Comparison of ENCODE assay signal across 10 cellular contexts in the genomic region with DNA sequence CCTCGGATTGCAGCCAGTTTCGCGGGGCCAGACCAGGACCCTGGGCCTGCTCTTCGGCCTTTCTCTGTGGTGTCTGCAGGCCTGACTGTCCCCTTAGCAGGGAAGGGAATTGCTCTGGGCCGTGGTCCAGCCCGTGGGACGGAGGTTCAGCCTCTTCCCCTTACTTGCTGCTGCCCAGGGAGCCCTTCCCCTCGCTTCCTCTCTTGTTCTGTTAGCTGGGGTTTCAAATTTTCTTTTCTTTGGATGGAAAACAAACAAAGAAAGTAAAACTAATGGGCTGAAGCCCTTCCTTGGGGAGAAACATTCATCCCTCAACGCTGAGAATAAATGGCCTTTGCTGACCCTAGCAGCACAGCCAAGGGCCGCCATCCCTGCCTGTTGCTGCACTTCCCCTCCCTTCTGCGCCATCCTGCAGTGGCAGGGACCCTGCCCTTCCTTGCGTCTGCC. TPM values are rescaled to one million over a fixed set of nuclear protein-coding genes. Genes with fewer than 3 reads are reported as not detected.
DNase-seq lines count a peak whose midpoint lies in the region; ATAC-seq and TF ChIP-seq lines count a peak whose summit lies in the region.
"Had no signal": no experiment of that assay in that cellular context is flagged by ENCODE, and none has a peak within 500 bp of the region (broad histone marks: within the 10 kb centered on the region; RNA-seq: fewer than 3 reads in every experiment).

No MANE protein-coding gene starts in this region.

- BruUV-seq in A673 (replicated peaks; lab: Mats Ljungman, UMichigan), result no TSS peak

- 49 to 53% (median 52%) methylated on average over 11 to 12 of the region's 12 CpGs for WGBS in psoas muscle, 3 donors

- CTCF ChIA-PET in A673 (lab: Charles Lee), result no interaction called here
- CTCF ChIA-PET in CD4-positive, alpha-beta memory T cell (lab: Charles Lee; ENCODE audit: partially characterized antibody), result no interaction called here

- peak; percentile 55 to 66 for ATAC-seq in left cardiac atrium
- ATAC-seq in psoas muscle, result peak in 2 of 4 donors; percentile 30 to 38
- ATAC-seq in HG02571 (IDR thresholded peaks at IDR 0.05; ENCODE audit: unreplicated experiment), result no peak
- ATAC-seq in activated T-helper 17 cell treated with anti-CD3 and anti-CD28 coated beads, Interleukin-2, amount 50 U/mL, for 72 hours (replicated peaks), result no peak

- intact Hi-C loops in A673 (cut with micrococcal nuclease; ENCODE audit: unreplicated experiment) (no loop called here), left cardiac atrium (cut with DNase I) (no loop called here), psoas muscle (cut with DNase I) (no loop called here)
- intact Hi-C loops in CD4-positive, alpha-beta memory T cell (cut with micrococcal nuclease), result no loop called here

- no peaks in the 10 kb centered on the region for H3K9me3 Mint-ChIP-seq in activated T-helper 17 cell treated with anti-CD3 and anti-CD28 coated beads, Interleukin-2, amount 50 U/mL, for 72 hours
- H3K9me3 Mint-ChIP-seq in CD4-positive, alpha-beta memory T cell, result no peaks in the 10 kb centered on the region

- H3K27me3 ChIP-seq in A673 (replicated peaks; ENCODE audit: insufficient read depth, low read depth, low read length, poor library complexity) (no peaks in the 10 kb centered on the region), psoas muscle (ENCODE audit: insufficient read depth in 3 of 3, low read length in 2 of 3) (no peaks in the 10 kb centered on the region)
- no peaks in the 10 kb centered on the region for H3K27me3 ChIP-seq in CD4-positive, alpha-beta memory T cell (ENCODE audit: insufficient read depth, low read length)

- H3K4me3 ChIP-seq in A673 (ENCODE audit: low read depth, low read length, poor library complexity, severe bottlenecking) (no peak overlapping the region), astrocyte of the spinal cord (ENCODE audit: low read depth, low read length) (peak overlapping the region; percentile 11), psoas muscle (no peak overlapping the region)
- H3K4me3 ChIP-seq in CD4-positive, alpha-beta memory T cell (ENCODE audit: low read length in 2 of 2), result no peak overlapping the region

- POLR2A ChIA-PET in A673 (lab: Charles Lee; ENCODE audit: low non-redundant PET), result no interaction called here
- POLR2A ChIA-PET in CD4-positive, alpha-beta memory T cell (lab: Charles Lee; ENCODE audit: partially characterized antibody), result no interaction called here

- in situ Hi-C loops in astrocyte of the spinal cord (cut with HindIII; ENCODE audit: low sequenced_read_pairs), result no loop called here

- no peak overlapping the region for H3K27ac Mint-ChIP-seq in activated T-helper 17 cell treated with anti-CD3 and anti-CD28 coated beads, Interleukin-2, amount 50 U/mL, for 72 hours
- no peak overlapping the region for H3K27ac Mint-ChIP-seq in CD4-positive, alpha-beta memory T cell

- no peaks in the 10 kb centered on the region for H3K36me3 Mint-ChIP-seq in activated T-helper 17 cell treated with anti-CD3 and anti-CD28 coated beads, Interleukin-2, amount 50 U/mL, for 72 hours (ENCODE audit: low read depth)
- H3K36me3 Mint-ChIP-seq in CD4-positive, alpha-beta memory T cell, result no peaks in the 10 kb centered on the region

- H3K27me3 Mint-ChIP-seq in activated T-helper 17 cell treated with anti-CD3 and anti-CD28 coated beads, Interleukin-2, amount 50 U/mL, for 72 hours, result peaks cover 7% of the 10 kb centered on the region
- H3K27me3 Mint-ChIP-seq in CD4-positive, alpha-beta memory T cell, result peaks cover 0 to 5% of the 10 kb centered on the region in 2 donors

- H3K36me3 ChIP-seq in A673 (ENCODE audit: insufficient read depth, low read length, poor library complexity, severe bottlenecking), result no peaks in the 10 kb centered on the region
- H3K36me3 ChIP-seq in psoas muscle (ENCODE audit: insufficient read depth in 1 of 2, low read depth in 1 of 2), result no peaks in the 10 kb centered on the region
- H3K36me3 ChIP-seq in CD4-positive, alpha-beta memory T cell (ENCODE audit: insufficient read depth, low read length), result no peaks in the 10 kb centered on the region

- H3K9me3 ChIP-seq in A673 (ENCODE audit: low read depth, low read length, poor library complexity, severe bottlenecking), result no peaks in the 10 kb centered on the region
- no peaks in the 10 kb centered on the region for H3K9me3 ChIP-seq in psoas muscle
- no peaks in the 10 kb centered on the region for H3K9me3 ChIP-seq in CD4-positive, alpha-beta memory T cell (ENCODE audit: control insufficient read depth in 1 of 2, low read length in 2 of 2)

- H3K4me3 Mint-ChIP-seq in activated T-helper 17 cell treated with anti-CD3 and anti-CD28 coated beads, Interleukin-2, amount 50 U/mL, for 72 hours, result no peak overlapping the region
- peak overlapping the region in 1 of 8 donors; percentile 14 for H3K4me3 Mint-ChIP-seq in CD4-positive, alpha-beta memory T cell

- H3K4me1 Mint-ChIP-seq in activated T-helper 17 cell treated with anti-CD3 and anti-CD28 coated beads, Interleukin-2, amount 50 U/mL, for 72 hours, result no peaks in the 10 kb centered on the region
- peaks cover 0 to 12% (median 0%) of the 10 kb centered on the region in 4 donors for H3K4me1 Mint-ChIP-seq in CD4-positive, alpha-beta memory T cell

- no peak for TF ChIP-seq CTCF in A673 (conservative IDR thresholded peaks at IDR 0.05; ENCODE audit: low read depth, low read length)
- TF ChIP-seq CTCF in astrocyte of the spinal cord (IDR thresholded peaks at IDR 0.05; ENCODE audit: low read depth, low read length), result no peak
- no peak for TF ChIP-seq CTCF in psoas muscle (IDR thresholded peaks at IDR 0.05)

- H3K4me1 ChIP-seq in A673 (ENCODE audit: insufficient read depth, low read length, poor library complexity, severe bottlenecking) (peaks cover 82% of the 10 kb centered on the region), psoas muscle (peaks cover 24% of the 10 kb centered on the region)
- no peaks in the 10 kb centered on the region for H3K4me1 ChIP-seq in CD4-positive, alpha-beta memory T cell (ENCODE audit: insufficient read depth, low read length)

- peak overlapping the region; percentile 64 for H3K27ac ChIP-seq in A673 (ENCODE audit: low read depth, low read length, poor library complexity, severe bottlenecking)
- peak overlapping the region; percentile 46 for H3K27ac ChIP-seq in psoas muscle
- no peak overlapping the region for H3K27ac ChIP-seq in CD4-positive, alpha-beta memory T cell (ENCODE audit: low read depth, low read length)

- no peak for DNase-seq in A673 (ENCODE audit: low spot score)
- DNase-seq in astrocyte of the spinal cord (ENCODE audit: low read depth, low spot score), result peak; percentile 66
- DNase-seq in left cardiac atrium, result peak; percentile 65
- DNase-seq in psoas muscle, result peak; percentile 61 to 74
- no peak for DNase-seq in CD4-positive, alpha-beta memory T cell
- no peak for DNase-seq in SW 1271 (lab: John Stamatoyannopoulos, UW)
- DNase-seq: cortex of kidney, NCI-H1092 had no signal

RNA-seq across cellular contexts. Expression of a gene that starts 52.4 kb away (rescaled TPM):
- 45.1 and 46.8 TPM in 2 replicates for total RNA-seq in A673 (2021)
- total RNA-seq in left cardiac atrium, result 10 to 100 TPM; 13.4 to 18.2 TPM
- 1 to 10 TPM; 2.5 to 9.0 (median 4.1) TPM for total RNA-seq in psoas muscle
- polyA plus RNA-seq in psoas muscle, result 1 to 10 TPM; 1.6 to 3.3 (median 2.0) TPM
- under 1 TPM; 0.17 to 0.19 TPM for total RNA-seq in activated T-helper 17 cell treated with anti-CD3 and anti-CD28 coated beads, Interleukin-2, amount 50 U/mL, for 72 hours
- not detected for total RNA-seq in CD4-positive, alpha-beta memory T cell
- polyA plus RNA-seq in CD4-positive, alpha-beta memory T cell, result not detected

Comparison
In these comparisons a context has a peak if more than half of its experiments do, and no peak if none do; other contexts are left out.
1. DNase-seq: peak in astrocyte of the spinal cord (single experiment), left cardiac atrium (single experiment) and psoas muscle (2 of 2); none in A673 (single experiment), CD4-positive, alpha-beta memory T cell (0 of 5) and SW 1271 (0 of 2).
2. ATAC-seq: peak in left cardiac atrium (2 of 2); none in HG02571 (single experiment) and activated T-helper 17 cell treated with anti-CD3 and anti-CD28 coated beads, Interleukin-2, amount 50 U/mL, for 72 hours (single experiment).